Comparison of ENCODE assay signal across 10 cellular contexts in genomic region chr16:66858740-66859396, GRCh38. TPM values are rescaled to one million over a fixed set of nuclear protein-coding genes. Genes with fewer than 3 reads are reported as not detected.
DNase-seq lines count a peak whose midpoint lies in the region; ATAC-seq, FAIRE-seq and TF ChIP-seq lines count a peak whose summit lies in the region.
"Had no signal": no experiment of that assay in that cellular context is flagged by ENCODE, and none has a peak within 500 bp of the region (broad histone marks: within the 10 kb centered on the region; RNA-seq: fewer than 3 reads in every experiment).

No MANE protein-coding gene starts in this region.

- TF ChIP-seq CTCF in bronchial epithelial cell (IDR thresholded peaks at IDR 0.05; ENCODE audit: insufficient read depth, low read length, severe bottlenecking) (no peak), transverse colon (IDR thresholded peaks at IDR 0.05) (no peak)

- DNase-seq in EH (ENCODE audit: low read depth): peak; percentile 79
- peak in 47 of 76 experiments; percentile 6 to 81 (median 37) for DNase-seq in HUDEP-2 (lab: John Stamatoyannopoulos, UW; ENCODE audit: unreplicated experiment in 76 of 76)
- DNase-seq in bronchial epithelial cell (ENCODE audit: low read depth): peak; percentile 42
- DNase-seq in mucosa of gallbladder (ENCODE audit: low spot score): peak; percentile 61
- DNase-seq in transverse colon: no peak
- DNase-seq: activated CD4-positive, CD25-positive, alpha-beta regulatory T cell treated with anti-CD3 and anti-CD28 coated beads, Interleukin-2, amount 50 U/mL, for 72 hours had no signal

- in situ Hi-C loops in transverse colon (cut with MboI; ENCODE audit: low pct_ligation_motif_present in 1 of 4, low pct_unique_long_range_greater_than_20kb in 1 of 4, low sequenced_read_pairs in 3 of 4): loop anchor here (25.0 kb wide), 1 partner anchor 447 kb away; no protein-coding TSS in a partner anchor

- FAIRE-seq in bronchial epithelial cell (lab: Jason Lieb, UNC): no peak

- H3K27ac ChIP-seq in transverse colon: no peak overlapping the region

- H3K9me3 ChIP-seq in transverse colon: no peaks in the 10 kb centered on the region

- 38 to 48% methylated on average over 3 to 4 of the region's 4 CpGs for WGBS in transverse colon (ENCODE audit: low coverage in 1 of 2), 2 donors

- TF ChIP-seq EP300 in transverse colon (IDR thresholded peaks at IDR 0.05; ENCODE audit: low read depth): no peak

- H3K27me3 ChIP-seq in bronchial epithelial cell (ENCODE audit: control insufficient read depth, insufficient read depth, low read length): no peaks in the 10 kb centered on the region
- H3K27me3 ChIP-seq in transverse colon: no peaks in the 10 kb centered on the region

- H3K36me3 ChIP-seq in bronchial epithelial cell (ENCODE audit: control insufficient read depth, insufficient read depth, low read length) (no peaks in the 10 kb centered on the region), transverse colon (no peaks in the 10 kb centered on the region)

- intact Hi-C loops in transverse colon (cut with DNase I; ENCODE audit: low total_unique reads): no loop called here

- no peak for TF ChIP-seq POLR2A in transverse colon (IDR thresholded peaks at IDR 0.05)

- H3K4me1 ChIP-seq in transverse colon: peaks cover 0 to 3% (median 0%) of the 10 kb centered on the region in 4 donors

- no peak overlapping the region for H3K4me3 ChIP-seq in bronchial epithelial cell (ENCODE audit: low read depth, low read length)
- H3K4me3 ChIP-seq in transverse colon: no peak overlapping the region

- ATAC-seq in HG02678 (IDR thresholded peaks at IDR 0.05; ENCODE audit: unreplicated experiment) (no peak), GM18861 (IDR thresholded peaks at IDR 0.05; ENCODE audit: unreplicated experiment) (no peak), GM19467 (IDR thresholded peaks at IDR 0.05; ENCODE audit: unreplicated experiment) (no peak)

RNA-seq across cellular contexts. Expression of gene CA7, which starts 14.7 kb away (rescaled TPM):
- total RNA-seq in bronchial epithelial cell: not detected in 2 replicates
- total RNA-seq in mucosa of gallbladder: not detected
- 100 to 1,000 TPM; 107 to 237 (median 152) TPM for total RNA-seq in transverse colon
- total RNA-seq: kidney epithelial cell had no signal

RNA-seq across cellular contexts. Expression of gene PDP2, which starts 21.4 kb away (rescaled TPM):
- total RNA-seq in bronchial epithelial cell (6.3 and 9.0 TPM in 2 replicates), mucosa of gallbladder (18.6 TPM), transverse colon (10 to 100 TPM in 2 of 4 donors, 1 to 10 TPM in 2; 4.9 to 36.2 (median 11.5) TPM)

RNA-seq across cellular contexts. Expression of gene NAE1, which starts 28.1 kb away (rescaled TPM):
- total RNA-seq in bronchial epithelial cell (62.4 and 63.2 TPM in 2 replicates), mucosa of gallbladder (46.1 TPM), transverse colon (10 to 100 TPM; 25.3 to 45.1 (median 32.1) TPM)

RNA-seq across cellular contexts. Expression of gene TERB1, which starts 57.5 kb away (rescaled TPM):
- 0.26 TPM in 2 replicates for total RNA-seq in bronchial epithelial cell
- not detected for total RNA-seq in mucosa of gallbladder
- total RNA-seq in transverse colon: under 1 TPM in 1 of 4 donors, not detected in 3; 0.32 TPM
- total RNA-seq: kidney epithelial cell had no signal

RNA-seq across cellular contexts. Expression of gene CDH16, which starts 59.8 kb away (rescaled TPM):
- total RNA-seq in bronchial epithelial cell (1.8 and 5.8 TPM in 2 replicates), mucosa of gallbladder (8.7 TPM), transverse colon (1 to 10 TPM in 2 of 4 donors, under 1 TPM in 1, not detected in 1; 0.20 to 2.4 (median 1.8) TPM)

Comparison
In these comparisons a context has a peak if more than half of its experiments do, and no peak if none do; other contexts are left out.
1. RNA of gene CA7, which starts 14.7 kb away (total RNA-seq): 107 to 237 TPM in transverse colon; not detected in bronchial epithelial cell and not detected in mucosa of gallbladder (single experiment); every median in the first group is over 100 times any median in the second.